In genomic region chr1:17735791-17736190, GRCh38 we compare ENCODE assay signal across 29 cellular contexts. TPM values are rescaled to one million over a fixed set of nuclear protein-coding genes. Genes with fewer than 3 reads are reported as not detected.
"Had no signal": no experiment of that assay in that cellular context is flagged by ENCODE, and none has a peak within 500 bp of the region (broad histone marks: within the 10 kb centered on the region; RNA-seq: fewer than 3 reads in every experiment).

No MANE protein-coding gene starts in this region.

- H3K4me1 ChIP-seq: ascending aorta, body of pancreas, SJSA1 had no signal

- ATAC-seq: activated naive CD4-positive, alpha-beta T cell treated with anti-CD3 and anti-CD28 coated beads, Interleukin-2, amount 50 U/mL, for 72 hours; activated T-cell treated with anti-CD3 and anti-CD28 coated beads, Interleukin-2, amount 50 U/mL, for 4 hours; body of pancreas; PC-3; SK-N-SH treated with all-trans-retinoic acid at 6 μM for 48 hours had no signal

- H3K9me3 Mint-ChIP-seq: activated B cell treated with CpG ODN at 0.5 μM for 24 hours; activated CD4-positive, alpha-beta memory T cell treated with anti-CD3 and anti-CD28 coated beads for 36 hours; activated CD4-positive, alpha-beta T cell treated with anti-CD3 and anti-CD28 coated beads, Interleukin-2, amount 10 ng/mL, durations not matched to agents 24 days and 14 days; activated naive CD4-positive, alpha-beta T cell treated with anti-CD3 and anti-CD28 coated beads, Interleukin-2, amount 50 U/mL, for 72 hours; activated naive CD8-positive, alpha-beta T cell treated with anti-CD3 and anti-CD28 coated beads, Interleukin-2, amount 50 U/mL, for 24 hours; activated T-cell treated with anti-CD3 and anti-CD28 coated beads, Interleukin-2, amount 50 U/mL, for 4 hours; T-helper 1 cell treated with Interleukin-12 subunit alpha and Interleukin-12 subunit beta and Interleukin-4 antibody, amounts not matched to agents 30 μg/mL and 1 μg/mL, for 36 hours had no signal

- H3K4me3 Mint-ChIP-seq: activated B cell treated with CpG ODN at 0.5 μM for 24 hours; activated CD4-positive, alpha-beta memory T cell treated with anti-CD3 and anti-CD28 coated beads for 36 hours; activated CD4-positive, alpha-beta T cell treated with anti-CD3 and anti-CD28 coated beads, Interleukin-2, amount 10 ng/mL, durations not matched to agents 24 days and 14 days; activated naive CD8-positive, alpha-beta T cell treated with anti-CD3 and anti-CD28 coated beads, Interleukin-2, amount 50 U/mL, for 24 hours; activated T-cell treated with anti-CD3 and anti-CD28 coated beads, Interleukin-2, amount 50 U/mL, for 4 hours; T-helper 1 cell treated with Interleukin-12 subunit alpha and Interleukin-12 subunit beta and Interleukin-4 antibody, amounts not matched to agents 30 μg/mL and 1 μg/mL, for 36 hours had no signal

- DNase-seq: activated B cell treated with CpG ODN at 0.5 μM for 24 hours; activated CD4-positive, alpha-beta memory T cell treated with anti-CD3 and anti-CD28 coated beads for 36 hours; activated CD4-positive, alpha-beta T cell treated with anti-CD3 and anti-CD28 coated beads for 1 hour; activated CD4-positive, alpha-beta T cell treated with anti-CD3 and anti-CD28 coated beads, Interleukin-2, amount 10 ng/mL, durations not matched to agents 24 days and 14 days; activated CD8-positive, alpha-beta memory T cell treated with anti-CD3 and anti-CD28 coated beads for 24 hours; activated effector memory CD4-positive, alpha-beta T cell treated with anti-CD3 and anti-CD28 coated beads, Interleukin-2, amount 50 U/mL, for 16 hours; activated naive CD4-positive, alpha-beta T cell treated with Interleukin-2 at 50 U/mL for 16 hours; activated naive CD8-positive, alpha-beta T cell treated with anti-CD3 and anti-CD28 coated beads, Interleukin-2, amount 50 U/mL, for 24 hours; activated T-cell treated with anti-CD3 and anti-CD28 coated beads, Interleukin-2, amount 50 U/mL, for 4 hours; amniotic stem cell; body of pancreas; central memory CD4-positive, alpha-beta T cell; MG63; MV-4-11; NCI-H1105; NCI-H1436; NCI-H187; NCI-H2081; NCI-H446 treated with DMSO at 0.1 percent for 48 hours; NCI-H524 treated with DMSO at 0.1 percent for 48 hours; NCI-H748 treated with DMSO at 0.1 percent for 48 hours; PC-3; SHP77 had no signal

- H3K27ac ChIP-seq: ascending aorta, body of pancreas, SJSA1 had no signal

- H3K4me1 Mint-ChIP-seq: activated B cell treated with CpG ODN at 0.5 μM for 24 hours; activated CD4-positive, alpha-beta T cell treated with anti-CD3 and anti-CD28 coated beads, Interleukin-2, amount 10 ng/mL, durations not matched to agents 24 days and 14 days; activated naive CD8-positive, alpha-beta T cell treated with anti-CD3 and anti-CD28 coated beads, Interleukin-2, amount 50 U/mL, for 24 hours had no signal

- H3K27me3 ChIP-seq: ascending aorta, body of pancreas, MG63, SJSA1 had no signal

- H3K36me3 Mint-ChIP-seq: activated CD4-positive, alpha-beta memory T cell treated with anti-CD3 and anti-CD28 coated beads for 36 hours; activated naive CD4-positive, alpha-beta T cell treated with anti-CD3 and anti-CD28 coated beads, Interleukin-2, amount 50 U/mL, for 72 hours had no signal

- H3K4me3 ChIP-seq: ascending aorta, body of pancreas, MG63, SJSA1 had no signal

- H3K27me3 Mint-ChIP-seq: activated CD4-positive, alpha-beta T cell treated with anti-CD3 and anti-CD28 coated beads, Interleukin-2, amount 10 ng/mL, durations not matched to agents 24 days and 14 days had no signal

- H3K27ac Mint-ChIP-seq: activated B cell treated with CpG ODN at 0.5 μM for 24 hours; activated CD4-positive, alpha-beta memory T cell treated with anti-CD3 and anti-CD28 coated beads for 36 hours; activated CD4-positive, alpha-beta T cell treated with anti-CD3 and anti-CD28 coated beads, Interleukin-2, amount 10 ng/mL, durations not matched to agents 24 days and 14 days; activated naive CD8-positive, alpha-beta T cell treated with anti-CD3 and anti-CD28 coated beads, Interleukin-2, amount 50 U/mL, for 24 hours; T-helper 1 cell treated with Interleukin-12 subunit alpha and Interleukin-12 subunit beta and Interleukin-4 antibody, amounts not matched to agents 30 μg/mL and 1 μg/mL, for 36 hours had no signal

- H3K9me3 ChIP-seq: ascending aorta, body of pancreas, MG63, SJSA1 had no signal

- H3K36me3 ChIP-seq: ascending aorta, MG63, SJSA1 had no signal

RNA-seq across cellular contexts. Expression of gene ACTL8, which starts 19.3 kb away (rescaled TPM):
- total RNA-seq: activated B cell treated with CpG ODN at 0.5 μM for 24 hours; activated CD4-positive, alpha-beta memory T cell treated with anti-CD3 and anti-CD28 coated beads for 36 hours; activated CD4-positive, alpha-beta T cell treated with anti-CD3 and anti-CD28 coated beads, Interleukin-2, amount 10 ng/mL, durations not matched to agents 24 days and 14 days; activated T-cell treated with anti-CD3 and anti-CD28 coated beads, Interleukin-2, amount 50 U/mL, for 4 hours; ascending aorta; body of pancreas; bronchial epithelial cell; PC-3; SJSA1 had no signal
